ENCODE assay signal across 21 cellular contexts in genomic region chr13:20439261-20439660, GRCh38.
"Had no signal": no experiment of that assay in that cellular context is flagged by ENCODE, and none has a peak within 500 bp of the region (broad histone marks: within the 10 kb centered on the region; RNA-seq: fewer than 3 reads in every experiment).

No MANE protein-coding gene starts in this region.

- H3K9ac ChIP-seq: neural progenitor cell had no signal

- H3K4me2 ChIP-seq: hepatocyte, neural progenitor cell had no signal

- H3K4me1 ChIP-seq: pancreas, thyroid gland had no signal

- ATAC-seq: foreskin keratinocyte; left cardiac atrium; left ventricle myocardium superior; natural killer cell treated with Interleukin-12 subunit alpha and Interleukin-12 subunit beta and Interleukin-15 and Interleukin-18, amount 100 ng/mL, for 72 hours; pancreas; stimulated activated effector memory CD8-positive, alpha-beta T cell treated with anti-CD3 and anti-CD28 coated beads, Interleukin-12 subunit alpha, Interleukin-12 subunit beta, amount 100 ng/mL, for 72 hours; stimulated activated naive CD8-positive, alpha-beta T cell treated with anti-CD3 and anti-CD28 coated beads, Interleukin-15, Interleukin-2, amounts not matched to agents 100 U/mL and 50 U/mL, for 24 hours had no signal

- H3K27me3 ChIP-seq: foreskin keratinocyte, hepatocyte, neural progenitor cell, pancreas, suprapubic skin, thyroid gland had no signal

- H3K9me3 ChIP-seq: pancreas, suprapubic skin, thyroid gland had no signal

- FAIRE-seq: colon, kidney, pancreas, urothelium cell line had no signal

- H3K79me2 ChIP-seq: hepatocyte had no signal

- H3K4me3 ChIP-seq: hepatocyte, lung, neural progenitor cell, pancreas, suprapubic skin, thyroid gland had no signal

- H3K36me3 ChIP-seq: neural progenitor cell, pancreas, suprapubic skin, thyroid gland had no signal

- H3K27ac ChIP-seq: foreskin keratinocyte, hepatocyte, neural progenitor cell, pancreas, suprapubic skin, thyroid gland had no signal

- DNase-seq: foreskin keratinocyte; kidney; left cardiac atrium; left ventricle myocardium superior; mesenchymal stem cell; midbrain; nucleus accumbens; pancreas; right cardiac atrium; stimulated activated CD4-positive, alpha-beta T cell treated with anti-CD3 and anti-CD28 coated beads, Interleukin-4, amount 100 ng/mL, for 1 hour; stimulated activated CD8-positive, alpha-beta memory T cell treated with anti-CD3 and anti-CD28 coated beads, Interleukin-4, amount 100 ng/mL, for 48 hours; stimulated activated naive CD8-positive, alpha-beta T cell treated with anti-CD3 and anti-CD28 coated beads, Interleukin-15, Interleukin-2, amounts not matched to agents 100 U/mL and 50 U/mL, for 24 hours; thyroid gland had no signal

- H2AFZ ChIP-seq: hepatocyte, neural progenitor cell had no signal
